ENCODE assay signal across 1 cellular context in genomic region chr3:111768076-111768475, GRCh38.
TF ChIP-seq lines count a peak whose summit lies in the region.

No MANE protein-coding gene starts in this region.

TF ChIP-seq in A549, 52 proteins besides CTCF, POLR2A, EP300 and RAD21 (continued from another document):
- TF ChIP-seq CBX2 (IDR thresholded peaks at IDR 0.05; ENCODE audit: borderline replicate concordance, low read depth) = no peak
- TF ChIP-seq KDM5A (IDR thresholded peaks at IDR 0.05) = no peak
- TF ChIP-seq HOXB13 (CRISPR knock-in tag; IDR thresholded peaks at IDR 0.05; ENCODE audit: low read depth) = no peak
- TF ChIP-seq ELK1 (IDR thresholded peaks at IDR 0.05; ENCODE audit: low read depth, low read length) = no peak
- no peak for TF ChIP-seq MAFK (IDR thresholded peaks at IDR 0.05; ENCODE audit: partially characterized antibody)
- no peak for TF ChIP-seq JUNB (IDR thresholded peaks at IDR 0.05)
